Comparison of ENCODE assay signal across 8 cellular contexts in genomic region chr20:50580016-50580747, GRCh38.
DNase-seq lines count a peak whose midpoint lies in the region; ATAC-seq and TF ChIP-seq lines count a peak whose summit lies in the region.

No MANE protein-coding gene starts in this region.

- no peaks in the 10 kb centered on the region for H3K4me1 Mint-ChIP-seq in progenitor cell of endocrine pancreas (ENCODE audit: low read depth)

- H3K27ac ChIP-seq in Peyer's patch: no peak overlapping the region

- peak; percentile 83 for TF ChIP-seq CTCF in GM12875 (IDR thresholded peaks at IDR 0.05; ENCODE audit: borderline replicate concordance, insufficient read depth, low read depth, low read length)
- TF ChIP-seq CTCF in Peyer's patch (IDR thresholded peaks at IDR 0.05): peak; percentile 53 to 79 (median 74)
- TF ChIP-seq CTCF in progenitor cell of endocrine pancreas (IDR thresholded peaks at IDR 0.05; ENCODE audit: unreplicated experiment): peak; percentile 75

- ATAC-seq in Right ventricle myocardium inferior: peak; percentile 56

- H3K4me1 ChIP-seq in Peyer's patch: peaks cover 0 to 3% (median 2%) of the 10 kb centered on the region in 4 donors

- no peaks in the 10 kb centered on the region for H3K27me3 ChIP-seq in Peyer's patch

- H3K36me3 Mint-ChIP-seq in progenitor cell of endocrine pancreas (ENCODE audit: insufficient read depth): peaks cover 20% of the 10 kb centered on the region

- H3K9me3 Mint-ChIP-seq in progenitor cell of endocrine pancreas (ENCODE audit: low read depth): no peaks in the 10 kb centered on the region

- H3K36me3 ChIP-seq in Peyer's patch: peaks cover 0 to 93% (median 3%) of the 10 kb centered on the region in 3 donors

- intact Hi-C loops in Right ventricle myocardium inferior (cut with DNase I): loop anchor here (2.0 kb wide), 1 partner anchor 393 kb away; no protein-coding TSS in a partner anchor

- H3K4me3 ChIP-seq in GM12875 (ENCODE audit: low read depth, low read length): no peak overlapping the region
- no peak overlapping the region for H3K4me3 ChIP-seq in Peyer's patch

- H3K4me3 Mint-ChIP-seq in progenitor cell of endocrine pancreas (ENCODE audit: low read depth): no peak overlapping the region

- no peak overlapping the region for H3K27ac Mint-ChIP-seq in progenitor cell of endocrine pancreas

- H3K27me3 Mint-ChIP-seq in progenitor cell of endocrine pancreas: no peaks in the 10 kb centered on the region

- TF ChIP-seq POLR2A in Peyer's patch (IDR thresholded peaks at IDR 0.05): peak in 1 of 2 donors; percentile 8

- in situ Hi-C loops in ACHN (cut with HindIII; ENCODE audit: low pct_ligation_motif_present, low pct_unique_long_range_greater_than_20kb, low sequenced_read_pairs): no loop called here

- DNase-seq in ACHN (peak; percentile 41), Peyer's patch (peak; percentile 60 to 84 (median 70)), Right ventricle myocardium inferior (ENCODE audit: missing footprints) (no peak), progenitor cell of endocrine pancreas (ENCODE audit: low spot score, unreplicated experiment) (peak; percentile 55), NOMO-1 treated with DMSO at 0.1 percent for 48 hours (lab: John Stamatoyannopoulos, UW; ENCODE audit: unreplicated experiment) (no peak), NCI-H524 treated with DMSO at 0.1 percent for 48 hours (lab: John Stamatoyannopoulos, UW) (no peak)
- peak; percentile 55 for DNase-seq in activated naive CD4-positive, alpha-beta T cell treated with anti-CD3 and anti-CD28 coated beads, Interleukin-2, amount 50 U/mL, for 16 hours

- H3K9me3 ChIP-seq in Peyer's patch: no peaks in the 10 kb centered on the region

Comparison
In these comparisons a context has a peak if more than half of its experiments do, and no peak if none do; other contexts are left out.
1. DNase-seq: peak in ACHN (single experiment), Peyer's patch (3 of 3), activated naive CD4-positive, alpha-beta T cell treated with anti-CD3 and anti-CD28 coated beads, Interleukin-2, amount 50 U/mL, for 16 hours (single experiment) and progenitor cell of endocrine pancreas (single experiment); none in Right ventricle myocardium inferior (single experiment), NOMO-1 treated with DMSO at 0.1 percent for 48 hours (single experiment) and NCI-H524 treated with DMSO at 0.1 percent for 48 hours (single experiment).
2. Peak in every context shown above with its lines, with median percentiles within 50 percentile points of each other: CTCF ChIP-seq.